In genomic region chr5:95164869-95165268, GRCh38 we compare ENCODE assay signal across 1 cellular context.
TF ChIP-seq lines count a peak whose summit lies in the region.

No MANE protein-coding gene starts in this region.

TF ChIP-seq in GM12878, 131 proteins besides CTCF, POLR2A, EP300 and RAD21 (continued from another document):
- TF ChIP-seq PRDM15 (CRISPR knock-in tag; IDR thresholded peaks at IDR 0.05) = no peak
- TF ChIP-seq ZBTB4 (CRISPR knock-in tag; IDR thresholded peaks at IDR 0.05) = no peak
- no peak for TF ChIP-seq SMAD1 (IDR thresholded peaks at IDR 0.05; ENCODE audit: low read depth, partially characterized antibody)
- TF ChIP-seq RCOR1 (conservative IDR thresholded peaks at IDR 0.05; ENCODE audit: low read depth, low read length) = no peak
- TF ChIP-seq POU2F2 (IDR thresholded peaks at IDR 0.05; ENCODE audit: borderline replicate concordance, low read depth, low read length) = no peak
- no peak for TF ChIP-seq NFIC (IDR thresholded peaks at IDR 0.05; ENCODE audit: low read depth, low read length)
- no peak for TF ChIP-seq ASH2L (IDR thresholded peaks at IDR 0.05; ENCODE audit: borderline replicate concordance, low read depth)
- TF ChIP-seq BHLHE40 (IDR thresholded peaks at IDR 0.05; ENCODE audit: borderline replicate concordance in 1 of 2, low read depth in 2 of 2, low read length in 1 of 2) = no peak
- TF ChIP-seq CHD2 (IDR thresholded peaks at IDR 0.05; ENCODE audit: borderline replicate concordance, low read depth, low read length) = no peak
- no peak for TF ChIP-seq SMARCA5 (IDR thresholded peaks at IDR 0.05)
- TF ChIP-seq PKNOX1 (IDR thresholded peaks at IDR 0.05) = no peak
- TF ChIP-seq KAT2A (conservative IDR thresholded peaks at IDR 0.05; ENCODE audit: control insufficient read depth, low read depth, low read length) = no peak
- no peak for TF ChIP-seq ZZZ3 (IDR thresholded peaks at IDR 0.05; ENCODE audit: control insufficient read depth, insufficient read length, low read depth)
- no peak for TF ChIP-seq BRCA1 (IDR thresholded peaks at IDR 0.05; ENCODE audit: low read depth, low read length)
- TF ChIP-seq KLF5 (IDR thresholded peaks at IDR 0.05; ENCODE audit: partially characterized antibody) = no peak
